22 cellular contexts compared by ENCODE assay signal in genomic region chr7:101951757-101952156, GRCh38.
DNase-seq lines count a peak whose midpoint lies in the region; ATAC-seq and TF ChIP-seq lines count a peak whose summit lies in the region.
"Had no signal": no experiment of that assay in that cellular context is flagged by ENCODE, and none has a peak within 500 bp of the region (broad histone marks: within the 10 kb centered on the region; RNA-seq: fewer than 3 reads in every experiment).

No MANE protein-coding gene starts in this region.

- H3K9me3 Mint-ChIP-seq in activated CD8-positive, alpha-beta T cell treated with anti-CD3 and anti-CD28 coated beads, Interleukin-2, amount 10 ng/mL, durations not matched to agents 7 days and 5 days (ENCODE audit: insufficient read depth) = no peaks in the 10 kb centered on the region
- H3K9me3 Mint-ChIP-seq: activated naive CD4-positive, alpha-beta T cell treated with anti-CD3 and anti-CD28 coated beads, Interleukin-2, amount 10 ng/mL, durations not matched to agents 7 days and 5 days; activated T-helper 1 cell treated with anti-CD3 and anti-CD28 coated beads, Interleukin-12 subunit alpha, Interleukin-12 subunit beta, Interleukin-2, Interleukin-4 antibody, amounts not matched to agents 30 ng/mL and 10 ng/mL and 1 ng/mL, durations not matched to agents 14 hours and 24 hours and 36 hours; brain; WTC11 had no signal

- no peaks in the 10 kb centered on the region for H3K27me3 Mint-ChIP-seq in activated CD8-positive, alpha-beta T cell treated with anti-CD3 and anti-CD28 coated beads, Interleukin-2, amount 10 ng/mL, durations not matched to agents 7 days and 5 days (ENCODE audit: low read depth)
- H3K27me3 Mint-ChIP-seq: activated naive CD4-positive, alpha-beta T cell treated with anti-CD3 and anti-CD28 coated beads, Interleukin-2, amount 10 ng/mL, durations not matched to agents 7 days and 5 days; B cell had no signal

- H3K9me3 ChIP-seq in right atrium auricular region = no peaks in the 10 kb centered on the region
- no peaks in the 10 kb centered on the region for H3K9me3 ChIP-seq in heart left ventricle
- no peaks in the 10 kb centered on the region for H3K9me3 ChIP-seq in RWPE2 (ENCODE audit: severe bottlenecking)
- H3K9me3 ChIP-seq in trophoblast cell (ENCODE audit: insufficient read depth, low read depth, low read length) = no peaks in the 10 kb centered on the region
- no peaks in the 10 kb centered on the region for H3K9me3 ChIP-seq in lower lobe of right lung
- H3K9me3 ChIP-seq: ovary, thoracic aorta had no signal

- POLR2A ChIA-PET in activated CD8-positive, alpha-beta T cell treated with anti-CD3 and anti-CD28 coated beads, Interleukin-2, amount 10 ng/mL, durations not matched to agents 7 days and 5 days (lab: Charles Lee) = no interaction called here

- H3K27ac ChIP-seq in right atrium auricular region (peak overlapping the region; percentile 75 to 95), heart left ventricle (peak overlapping the region in 4 of 12 donors; percentile 31 to 90 (median 84)), RWPE2 (ENCODE audit: poor library complexity, severe bottlenecking) (peak overlapping the region; percentile 89), trophoblast cell (ENCODE audit: low read depth, low read length) (no peak overlapping the region), lower lobe of right lung (no peak overlapping the region)

- intact Hi-C loops in heart left ventricle (cut with DNase I) = loop anchor here in 1 of 10 donors (10.0 kb wide), 1 partner anchor 73 kb away; no protein-coding TSS in a partner anchor
- intact Hi-C loops in lower lobe of right lung (cut with DNase I) = no loop called here

- H3K79me1 ChIP-seq in trophoblast cell (ENCODE audit: low read length) = peaks cover 2% of the 10 kb centered on the region

- 94 to 96% (median 95%) methylated on average over 6 of the region's 6 CpGs for WGBS in heart left ventricle, 4 donors
- no CpG with 5 or more reads among the region's 6 CpGs for WGBS in trophoblast cell (ENCODE audit: extremely low coverage, insufficient coverage, insufficient read length)

- H3K36me3 Mint-ChIP-seq in activated CD8-positive, alpha-beta T cell treated with anti-CD3 and anti-CD28 coated beads, Interleukin-2, amount 10 ng/mL, durations not matched to agents 7 days and 5 days (ENCODE audit: low read depth) = no peaks in the 10 kb centered on the region
- H3K36me3 Mint-ChIP-seq: activated naive CD4-positive, alpha-beta T cell treated with anti-CD3 and anti-CD28 coated beads, Interleukin-2, amount 10 ng/mL, durations not matched to agents 7 days and 5 days had no signal

- DNase-seq in right atrium auricular region (ENCODE audit: low spot score) (no peak), heart left ventricle (no peak), RWPE2 (ENCODE audit: low spot score) (no peak), trophoblast cell (peak; percentile 72 to 84), lower lobe of right lung (no peak), NOMO-1 (lab: John Stamatoyannopoulos, UW; ENCODE audit: unreplicated experiment in 2 of 2) (no peak)
- DNase-seq in activated CD8-positive, alpha-beta T cell treated with anti-CD3 and anti-CD28 coated beads, Interleukin-2, amount 10 ng/mL, durations not matched to agents 7 days and 5 days = no peak
- DNase-seq: activated naive CD4-positive, alpha-beta T cell treated with anti-CD3 and anti-CD28 coated beads, Interleukin-2, amount 10 ng/mL, durations not matched to agents 7 days and 5 days; cerebellar nuclear complex; Kasumi-1; NCI-H1436 treated with DMSO at 0.1 percent for 48 hours; ovary; stimulated activated CD4-positive, alpha-beta T cell treated with anti-CD3 and anti-CD28 coated beads, Interleukin-15, amount 100 ng/mL, for 24 hours; stimulated activated naive CD4-positive, alpha-beta T cell treated with Interleukin-2 at 50 U/mL for 16 hours had no signal

- H3K4me3 ChIP-seq in right atrium auricular region (no peak overlapping the region), heart left ventricle (no peak overlapping the region), RWPE2 (ENCODE audit: severe bottlenecking) (no peak overlapping the region), trophoblast cell (ENCODE audit: low read depth, low read length) (no peak overlapping the region), lower lobe of right lung (no peak overlapping the region)
- H3K4me3 ChIP-seq: lung, ovary, thoracic aorta had no signal

- H4K8ac ChIP-seq in trophoblast cell (ENCODE audit: low read depth, low read length) = no peak overlapping the region

- peaks cover 4% of the 10 kb centered on the region for H3K79me2 ChIP-seq in trophoblast cell (ENCODE audit: control insufficient read depth, insufficient read depth, low read length, poor library complexity)

- H2AK5ac ChIP-seq in trophoblast cell (ENCODE audit: low read length) = no peak overlapping the region

- no peak overlapping the region for H3K4ac ChIP-seq in trophoblast cell (ENCODE audit: low read depth, low read length)

- no peak for TF ChIP-seq CTCF in right atrium auricular region (IDR thresholded peaks at IDR 0.05)
- TF ChIP-seq CTCF in heart left ventricle (IDR thresholded peaks at IDR 0.05) = no peak
- TF ChIP-seq CTCF in RWPE2 (IDR thresholded peaks at IDR 0.05; ENCODE audit: poor library complexity, severe bottlenecking) = no peak
- no peak for TF ChIP-seq CTCF in lower lobe of right lung (IDR thresholded peaks at IDR 0.05)

- H4K91ac ChIP-seq in trophoblast cell (ENCODE audit: low read depth, low read length) = no peak overlapping the region

- no peak overlapping the region for H3K14ac ChIP-seq in trophoblast cell (ENCODE audit: low read length)

- no peak overlapping the region for H3K23ac ChIP-seq in trophoblast cell (ENCODE audit: low read length)

- H3K18ac ChIP-seq in trophoblast cell (ENCODE audit: low read length) = no peak overlapping the region

- H2AFZ ChIP-seq in trophoblast cell (ENCODE audit: insufficient read depth, low read length, poor library complexity) = no peak overlapping the region

- no peaks in the 10 kb centered on the region for H3K27me3 ChIP-seq in right atrium auricular region
- H3K27me3 ChIP-seq in heart left ventricle = no peaks in the 10 kb centered on the region
- H3K27me3 ChIP-seq in RWPE2 (ENCODE audit: insufficient read depth, poor library complexity, severe bottlenecking) = no peaks in the 10 kb centered on the region
- H3K27me3 ChIP-seq in trophoblast cell (ENCODE audit: insufficient read depth, low read length) = no peaks in the 10 kb centered on the region
- no peaks in the 10 kb centered on the region for H3K27me3 ChIP-seq in lower lobe of right lung (ENCODE audit: low read depth)
- H3K27me3 ChIP-seq: ovary had no signal

- no peak overlapping the region for H3K4me2 ChIP-seq in trophoblast cell (ENCODE audit: low read length)

- H3K27ac Mint-ChIP-seq in activated CD8-positive, alpha-beta T cell treated with anti-CD3 and anti-CD28 coated beads, Interleukin-2, amount 10 ng/mL, durations not matched to agents 7 days and 5 days = no peak overlapping the region
- H3K27ac Mint-ChIP-seq: activated naive CD4-positive, alpha-beta T cell treated with anti-CD3 and anti-CD28 coated beads, Interleukin-2, amount 10 ng/mL, durations not matched to agents 7 days and 5 days; activated T-helper 1 cell treated with anti-CD3 and anti-CD28 coated beads, Interleukin-12 subunit alpha, Interleukin-12 subunit beta, Interleukin-2, Interleukin-4 antibody, amounts not matched to agents 30 ng/mL and 10 ng/mL and 1 ng/mL, durations not matched to agents 14 hours and 24 hours and 36 hours; B cell; brain had no signal

- no peak overlapping the region for H2BK5ac ChIP-seq in trophoblast cell (ENCODE audit: low read depth, low read length, poor library complexity)

- no peak overlapping the region for H3K9ac ChIP-seq in trophoblast cell (ENCODE audit: low read length)

- no peak for ATAC-seq in heart left ventricle
- ATAC-seq in RWPE2 (ENCODE audit: low read depth) = no peak
- no peak for ATAC-seq in lower lobe of right lung
- no peak for ATAC-seq in HG02759 (IDR thresholded peaks at IDR 0.05; ENCODE audit: unreplicated experiment)
- ATAC-seq in activated CD8-positive, alpha-beta T cell treated with anti-CD3 and anti-CD28 coated beads, Interleukin-2, amount 10 ng/mL, durations not matched to agents 7 days and 5 days = no peak
- ATAC-seq: right cardiac atrium, WTC11 had no signal

- H4K12ac ChIP-seq in trophoblast cell (ENCODE audit: low read depth, low read length) = no peak overlapping the region

- CTCF ChIA-PET in activated CD8-positive, alpha-beta T cell treated with anti-CD3 and anti-CD28 coated beads, Interleukin-2, amount 10 ng/mL, durations not matched to agents 7 days and 5 days (lab: Charles Lee) = no interaction called here

- H3K4me1 Mint-ChIP-seq in activated CD8-positive, alpha-beta T cell treated with anti-CD3 and anti-CD28 coated beads, Interleukin-2, amount 10 ng/mL, durations not matched to agents 7 days and 5 days (ENCODE audit: low read depth) = peaks cover 5% of the 10 kb centered on the region
- H3K4me1 Mint-ChIP-seq: activated naive CD4-positive, alpha-beta T cell treated with anti-CD3 and anti-CD28 coated beads, Interleukin-2, amount 10 ng/mL, durations not matched to agents 7 days and 5 days had no signal

- TF ChIP-seq POLR2A in heart left ventricle (IDR thresholded peaks at IDR 0.05) = no peak

- no peak overlapping the region for H2BK120ac ChIP-seq in trophoblast cell (ENCODE audit: insufficient read depth, low read length, poor library complexity)

- no peak overlapping the region for H3K4me3 Mint-ChIP-seq in activated CD8-positive, alpha-beta T cell treated with anti-CD3 and anti-CD28 coated beads, Interleukin-2, amount 10 ng/mL, durations not matched to agents 7 days and 5 days
- H3K4me3 Mint-ChIP-seq: activated naive CD4-positive, alpha-beta T cell treated with anti-CD3 and anti-CD28 coated beads, Interleukin-2, amount 10 ng/mL, durations not matched to agents 7 days and 5 days; activated T-helper 1 cell treated with anti-CD3 and anti-CD28 coated beads, Interleukin-12 subunit alpha, Interleukin-12 subunit beta, Interleukin-2, Interleukin-4 antibody, amounts not matched to agents 30 ng/mL and 10 ng/mL and 1 ng/mL, durations not matched to agents 14 hours and 24 hours and 36 hours; B cell; brain; WTC11 had no signal

- no peak overlapping the region for H2BK12ac ChIP-seq in trophoblast cell (ENCODE audit: low read length)

- peaks cover 0 to 67% of the 10 kb centered on the region in 2 donors for H3K4me1 ChIP-seq in right atrium auricular region
- peaks cover 2 to 72% (median 54%) of the 10 kb centered on the region in 12 donors for H3K4me1 ChIP-seq in heart left ventricle
- peaks cover 26% of the 10 kb centered on the region for H3K4me1 ChIP-seq in RWPE2 (ENCODE audit: insufficient read depth, poor library complexity, severe bottlenecking)
- H3K4me1 ChIP-seq in trophoblast cell (ENCODE audit: control insufficient read depth in 1 of 2, insufficient read depth in 2 of 2, low read length in 2 of 2) = peaks cover 8 to 11% of the 10 kb centered on the region in 2 experiments
- peaks cover 37% of the 10 kb centered on the region for H3K4me1 ChIP-seq in lower lobe of right lung

- H3K36me3 ChIP-seq in right atrium auricular region = no peaks in the 10 kb centered on the region
- H3K36me3 ChIP-seq in heart left ventricle = no peaks in the 10 kb centered on the region
- no peaks in the 10 kb centered on the region for H3K36me3 ChIP-seq in RWPE2 (ENCODE audit: low read depth)
- peaks cover 0 to 2% of the 10 kb centered on the region in 2 experiments for H3K36me3 ChIP-seq in trophoblast cell (ENCODE audit: control insufficient read depth in 1 of 2, insufficient read depth in 2 of 2, low read length in 2 of 2)
- no peaks in the 10 kb centered on the region for H3K36me3 ChIP-seq in lower lobe of right lung
- H3K36me3 ChIP-seq: ovary, thoracic aorta had no signal

Comparison
In these comparisons a context has a peak if more than half of its experiments do, and no peak if none do; other contexts are left out.
1. DNase-seq: peak in trophoblast cell (2 of 2); none in right atrium auricular region (single experiment), heart left ventricle (0 of 5), RWPE2 (single experiment), lower lobe of right lung (single experiment), NOMO-1 (0 of 2) and activated CD8-positive, alpha-beta T cell treated with anti-CD3 and anti-CD28 coated beads, Interleukin-2, amount 10 ng/mL, durations not matched to agents 7 days and 5 days (single experiment).
2. H3K27ac ChIP-seq: peak in right atrium auricular region (2 of 2) and RWPE2 (single experiment); none in trophoblast cell (single experiment) and lower lobe of right lung (single experiment).